ENCODE assay signal across 8 cellular contexts in genomic region chr19:42132851-42133528, GRCh38. TPM values are rescaled to one million over a fixed set of nuclear protein-coding genes. Genes with fewer than 3 reads are reported as not detected.
A peak's percentile ranks its signal among the peaks of the same experiment; 100 is the strongest.
DNase-seq lines count a peak whose midpoint lies in the region; ATAC-seq, FAIRE-seq and TF ChIP-seq lines count a peak whose summit lies in the region.

No MANE protein-coding gene starts in this region.

- peaks cover 5% of the 10 kb centered on the region; the same call in 1 of the 2 replicates for H4K20me1 ChIP-seq in HepG2 (ENCODE audit: insufficient read depth, low read length)

- POLR2A ChIA-PET in HepG2 (lab: Yijun Ruan, JAX) = no interaction called here

- H3K9ac ChIP-seq in HepG2 (ENCODE audit: insufficient read depth, low read depth, low read length) = no peak overlapping the region

- in situ Hi-C loops in HepG2 (cut with HindIII; ENCODE audit: extremely low pct_ligation_motif_present, low pct_unique_long_range_greater_than_20kb) = loop anchor here (5.0 kb wide), 2 partner anchors 54 to 159 kb away; no protein-coding TSS in a partner anchor

- peak overlapping the region; percentile 60 for H3K4me2 ChIP-seq in HepG2 (ENCODE audit: low read depth, low read length)

- H3K4me3 ChIP-seq in choroid plexus epithelial cell (ENCODE audit: low read depth, low read length) = peak overlapping the region; percentile 52
- peak overlapping the region in 1 of 3 experiments; percentile 37; a peak in 1 of 6 replicates for H3K4me3 ChIP-seq in HepG2 (replicated peaks in 1 of 3; ENCODE audit: insufficient read depth in 1 of 3, low read depth in 2 of 3, low read length in 3 of 3)

- H2AFZ ChIP-seq in HepG2 (ENCODE audit: low read length) = no peak overlapping the region

- H3K27ac ChIP-seq in HepG2 (ENCODE audit: extremely low read length, insufficient read depth, low read length) = no peak overlapping the region

- FAIRE-seq in HepG2 (lab: Jason Lieb, UNC) = no peak

- no peaks in the 10 kb centered on the region for H3K9me3 ChIP-seq in HepG2 (ENCODE audit: low read length)

- WGBS in HepG2 (ENCODE audit: low lambda C conversion rate) = 32% methylated on average over 10 of the region's 46 CpGs

- no TSS peak for BruUV-seq in HepG2 (replicated peaks; lab: Mats Ljungman, UMichigan)

- H3K27me3 ChIP-seq in HepG2 (ENCODE audit: control insufficient read depth in 1 of 2, insufficient read depth in 2 of 2, low read length in 2 of 2) = peaks cover 14 to 50% of the 10 kb centered on the region in 2 experiments

- intact Hi-C loops in HepG2 (cut with micrococcal nuclease; ENCODE audit: unreplicated experiment) = loop anchor here (2.0 to 5.0 kb wide), 2 partner anchors 52 to 269 kb away; no protein-coding TSS in a partner anchor

- no peaks in the 10 kb centered on the region for H3K36me3 ChIP-seq in HepG2 (replicated peaks in 1 of 2; ENCODE audit: control insufficient read depth in 1 of 2, insufficient read depth in 2 of 2, low read length in 2 of 2)

- peak; percentile 73 for DNase-seq in DMS79 (lab: John Stamatoyannopoulos, UW)
- DNase-seq in NCI-H2227 treated with DMSO at 0.1 percent for 48 hours (lab: John Stamatoyannopoulos, UW) = peak; percentile 87
- DNase-seq in activated CD4-positive, alpha-beta T cell treated with anti-CD3 and anti-CD28 coated beads for 24 hours (ENCODE audit: low read depth in 2 of 2) = peak; percentile 77 to 86
- DNase-seq in choroid plexus epithelial cell (ENCODE audit: low read depth) = peak; percentile 39
- peak; percentile 10 for DNase-seq in HepG2 (ENCODE audit: low spot score)
- DNase-seq in stimulated activated CD4-positive, alpha-beta T cell treated with anti-CD3 and anti-CD28 coated beads, Interleukin-4, amount 100 ng/mL, for 1 hour = peak; percentile 87

- no peaks in the 10 kb centered on the region for H3K79me2 ChIP-seq in HepG2 (ENCODE audit: insufficient read depth, low read length)

- TF ChIP-seq EP300 in HepG2 (IDR thresholded peaks at IDR 0.05; ENCODE audit: low read depth in 2 of 2, low read length in 2 of 2) (no peak), HepG2 (CRISPR knock-in tag; IDR thresholded peaks at IDR 0.05; ENCODE audit: borderline replicate concordance) (no peak)

- CTCF ChIA-PET in HepG2 (lab: Yijun Ruan, JAX; ENCODE audit: low intra/inter-chr PET ratio, low total read pairs) = interaction anchor here (1.4 to 3.2 kb wide), 4 partner anchors 24 to 192 kb away, joined by 5 to 21 read pairs (median 8); partner anchors contain the start of gene MEGF8

- H3K4me1 ChIP-seq in HepG2 (ENCODE audit: insufficient read depth, low read length) = no peaks in the 10 kb centered on the region

- TF ChIP-seq RAD21 in HepG2 (CRISPR knock-in tag; IDR thresholded peaks at IDR 0.05) = peak; percentile 94

- TF ChIP-seq CTCF in choroid plexus epithelial cell (conservative IDR thresholded peaks at IDR 0.05; ENCODE audit: low read depth, low read length) = peak; percentile 76
- peak; percentile 96 for TF ChIP-seq CTCF in HepG2 (CRISPR knock-in tag; IDR thresholded peaks at IDR 0.05)

- ATAC-seq in HG02763 (IDR thresholded peaks at IDR 0.05; ENCODE audit: unreplicated experiment) (peak; percentile 36), HepG2 (peak; percentile 73), HG03469 (IDR thresholded peaks at IDR 0.05; ENCODE audit: unreplicated experiment) (no peak)

- TF ChIP-seq POLR2A in HepG2 (IDR thresholded peaks at IDR 0.05; ENCODE audit: insufficient read depth in 1 of 2, low read depth in 2 of 2, low read length in 2 of 2) = no peak

TF ChIP-seq in HepG2, 621 proteins besides CTCF, POLR2A, EP300 and RAD21 (continues in another document):
- TF ChIP-seq KLF12 (CRISPR knock-in tag; IDR thresholded peaks at IDR 0.05; ENCODE audit: borderline replicate concordance) (0 out of 2 replicates have a peak, but pooled peaks have one; percentile 57), ZFY (CRISPR knock-in tag; IDR thresholded peaks at IDR 0.05) (no peak), ZNF512B (CRISPR knock-in tag; IDR thresholded peaks at IDR 0.05; ENCODE audit: borderline replicate concordance) (no peak), ZNF747 (CRISPR knock-in tag; IDR thresholded peaks at IDR 0.05; ENCODE audit: borderline replicate concordance) (no peak), MYPOP (CRISPR knock-in tag; IDR thresholded peaks at IDR 0.05) (0 out of 2 replicates have a peak, but pooled peaks have one; percentile 33), ZNF883 (CRISPR knock-in tag; IDR thresholded peaks at IDR 0.05; ENCODE audit: not compliant biosample characterization) (no peak)

RNA-seq across cellular contexts. Expression of gene POU2F2, which starts 0.7 kb away (rescaled TPM):
- total RNA-seq in HepG2 (2016; rRNA removed; fragmentation: Illumina TruSeq; extraction: Trizol) = 0.03 and 0.09 TPM in 2 replicates
- not detected in 2 replicates for total RNA-seq in HepG2 (2016; cell fraction: cytosol; rRNA removed; fragmentation: Illumina TruSeq; extraction: Trizol; ENCODE audit: low read depth)
- 0.10 and 0.28 TPM in 2 replicates for total RNA-seq in HepG2 (2016; cell fraction: insoluble cytoplasmic fraction; rRNA removed; fragmentation: Illumina TruSeq; extraction: Trizol)
- 0.06 TPM in 1 of 2 replicates, not detected in the other for total RNA-seq in HepG2 (2016; cell fraction: membrane; rRNA removed; fragmentation: Illumina TruSeq; extraction: Trizol)
- total RNA-seq in HepG2 (2016; cell fraction: nucleus; rRNA removed; fragmentation: Illumina TruSeq; extraction: Trizol) = 0.22 TPM in 1 of 2 replicates, not detected in the other
- polyA plus RNA-seq in HepG2 (2011; rRNA removed) = 0.17 and 0.25 TPM in 2 replicates
- polyA plus RNA-seq in HepG2 (2011; cell fraction: cytosol; rRNA removed) = 0.09 and 0.19 TPM in 2 replicates
- 1.3 TPM in 2 replicates for polyA plus RNA-seq in HepG2 (2011; cell fraction: nucleus; rRNA removed)
- 0.19 and 0.59 TPM in 2 replicates for polyA plus RNA-seq in HepG2 (2012)
- not detected in 2 replicates for polyA plus RNA-seq in HepG2 (2016; cell fraction: cytosol; fragmentation: Illumina TruSeq; extraction: Trizol; ENCODE audit: low read depth)
- polyA plus RNA-seq in HepG2 (2016; cell fraction: insoluble cytoplasmic fraction; fragmentation: Illumina TruSeq; extraction: Trizol; ENCODE audit: low read depth) = 0.19 and 0.27 TPM in 2 replicates
- not detected in 2 replicates for polyA plus RNA-seq in HepG2 (2016; cell fraction: membrane; fragmentation: Illumina TruSeq; extraction: Trizol; ENCODE audit: low read depth)
- 0.47 and 1.5 TPM in 2 replicates for polyA plus RNA-seq in HepG2 (2016; cell fraction: nucleus; fragmentation: Illumina TruSeq; extraction: Trizol; ENCODE audit: insufficient read depth, low read depth)
- polyA minus RNA-seq in HepG2 (2011; rRNA and poly(A)+ RNA removed; ENCODE audit: low replicate concordance) = 0.14 and 0.24 TPM in 2 replicates
- polyA minus RNA-seq in HepG2 (2011; cell fraction: cytosol; rRNA and poly(A)+ RNA removed) = not detected in 2 replicates
- 0.64 and 0.87 TPM in 2 replicates for polyA minus RNA-seq in HepG2 (2011; cell fraction: nucleus; rRNA and poly(A)+ RNA removed)

RNA-seq across cellular contexts. Expression of gene ZNF574, which starts 57.0 kb away (rescaled TPM):
- total RNA-seq in HepG2 (2016; rRNA removed; fragmentation: Illumina TruSeq; extraction: Trizol) = 7.9 and 8.2 TPM in 2 replicates
- total RNA-seq in HepG2 (2016; cell fraction: cytosol; rRNA removed; fragmentation: Illumina TruSeq; extraction: Trizol; ENCODE audit: low read depth) = 2.3 and 2.4 TPM in 2 replicates
- total RNA-seq in HepG2 (2016; cell fraction: insoluble cytoplasmic fraction; rRNA removed; fragmentation: Illumina TruSeq; extraction: Trizol) = 7.7 and 8.2 TPM in 2 replicates
- total RNA-seq in HepG2 (2016; cell fraction: membrane; rRNA removed; fragmentation: Illumina TruSeq; extraction: Trizol) = 5.2 and 5.9 TPM in 2 replicates
- total RNA-seq in HepG2 (2016; cell fraction: nucleus; rRNA removed; fragmentation: Illumina TruSeq; extraction: Trizol) = 4.3 and 4.9 TPM in 2 replicates
- 7.7 and 9.5 TPM in 2 replicates for polyA plus RNA-seq in HepG2 (2011; rRNA removed)
- polyA plus RNA-seq in HepG2 (2011; cell fraction: cytosol; rRNA removed) = 6.7 and 9.5 TPM in 2 replicates
- polyA plus RNA-seq in HepG2 (2011; cell fraction: nucleus; rRNA removed) = 9.5 and 11.0 TPM in 2 replicates
- 4.3 and 4.4 TPM in 2 replicates for polyA plus RNA-seq in HepG2 (2012)
- polyA plus RNA-seq in HepG2 (2016; cell fraction: cytosol; fragmentation: Illumina TruSeq; extraction: Trizol; ENCODE audit: low read depth) = 0.51 and 0.69 TPM in 2 replicates
- 6.5 and 7.9 TPM in 2 replicates for polyA plus RNA-seq in HepG2 (2016; cell fraction: insoluble cytoplasmic fraction; fragmentation: Illumina TruSeq; extraction: Trizol; ENCODE audit: low read depth)
- 1.4 TPM in 2 replicates for polyA plus RNA-seq in HepG2 (2016; cell fraction: membrane; fragmentation: Illumina TruSeq; extraction: Trizol; ENCODE audit: low read depth)
- polyA plus RNA-seq in HepG2 (2016; cell fraction: nucleus; fragmentation: Illumina TruSeq; extraction: Trizol; ENCODE audit: insufficient read depth, low read depth) = 6.0 and 6.3 TPM in 2 replicates
- polyA minus RNA-seq in HepG2 (2011; rRNA and poly(A)+ RNA removed; ENCODE audit: low replicate concordance) = 24.3 and 39.3 TPM in 2 replicates
- polyA minus RNA-seq in HepG2 (2011; cell fraction: cytosol; rRNA and poly(A)+ RNA removed) = 12.1 and 12.4 TPM in 2 replicates
- polyA minus RNA-seq in HepG2 (2011; cell fraction: nucleus; rRNA and poly(A)+ RNA removed) = 5.8 and 6.5 TPM in 2 replicates

Comparison
In these comparisons a context has a peak if more than half of its experiments do, and no peak if none do; other contexts are left out.
1. DNase-seq: peak in every context shown above with its lines; median percentile 87 in NCI-H2227 treated with DMSO at 0.1 percent for 48 hours; 87 in stimulated activated CD4-positive, alpha-beta T cell treated with anti-CD3 and anti-CD28 coated beads, Interleukin-4, amount 100 ng/mL, for 1 hour; 82 in activated CD4-positive, alpha-beta T cell treated with anti-CD3 and anti-CD28 coated beads for 24 hours; 73 in DMS79; 39 in choroid plexus epithelial cell; 10 in HepG2.